In genomic region chr1:70762386-70762785, GRCh38 we compare ENCODE assay signal across 34 cellular contexts.
"Had no signal": no experiment of that assay in that cellular context is flagged by ENCODE, and none has a peak within 500 bp of the region (broad histone marks: within the 10 kb centered on the region; RNA-seq: fewer than 3 reads in every experiment).

No MANE protein-coding gene starts in this region.

- H3K9ac ChIP-seq: KMS-11 had no signal

- H3K36me3 ChIP-seq: MG63 had no signal

- H3K4me2 ChIP-seq: KMS-11 had no signal

- DNase-seq: Karpas-422, Kasumi-1, MG63, MM.1S, MV-4-11, NCI-H1048, NCI-H1092, NCI-H1092 treated with DMSO at 0.1 percent for 48 hours, NCI-H1105, NCI-H1105 treated with DMSO at 0.1 percent for 48 hours, NCI-H1417, NCI-H1417 treated with DMSO at 0.1 percent for 48 hours, NCI-H1436, NCI-H1436 treated with DMSO at 0.1 percent for 48 hours, NCI-H146, NCI-H1694, NCI-H1694 treated with DMSO at 0.1 percent for 48 hours, NCI-H187, NCI-H187 treated with DMSO at 0.1 percent for 48 hours, NCI-H1930, NCI-H2029, NCI-H2029 treated with DMSO at 0.1 percent for 48 hours, NCI-H2081, NCI-H2081 treated with DMSO at 0.1 percent for 48 hours, NCI-H2107, NCI-H2171, NCI-H2171 treated with DMSO at 0.1 percent for 48 hours, NCI-H2227 treated with DMSO at 0.1 percent for 48 hours, NCI-H226, NCI-H345, NCI-H446, NCI-H446 treated with DMSO at 0.1 percent for 48 hours, NCI-H510A had no signal

- H3K4me3 ChIP-seq: MG63 had no signal

- H3K27me3 ChIP-seq: MG63 had no signal

- H3K9me3 ChIP-seq: MG63 had no signal

- H3K27ac ChIP-seq: KMS-11 had no signal
